Comparison of ENCODE assay signal across 1 cellular context in genomic region chr2:68926782-68927181, GRCh38.
TF ChIP-seq lines count a peak whose summit lies in the region.

No MANE protein-coding gene starts in this region.

TF ChIP-seq in SK-N-SH treated with all-trans-retinoic acid at 6 μM for 48 hours, 23 proteins besides CTCF, POLR2A, EP300 and RAD21 (continued from another document):
- TF ChIP-seq, protein P1, sequence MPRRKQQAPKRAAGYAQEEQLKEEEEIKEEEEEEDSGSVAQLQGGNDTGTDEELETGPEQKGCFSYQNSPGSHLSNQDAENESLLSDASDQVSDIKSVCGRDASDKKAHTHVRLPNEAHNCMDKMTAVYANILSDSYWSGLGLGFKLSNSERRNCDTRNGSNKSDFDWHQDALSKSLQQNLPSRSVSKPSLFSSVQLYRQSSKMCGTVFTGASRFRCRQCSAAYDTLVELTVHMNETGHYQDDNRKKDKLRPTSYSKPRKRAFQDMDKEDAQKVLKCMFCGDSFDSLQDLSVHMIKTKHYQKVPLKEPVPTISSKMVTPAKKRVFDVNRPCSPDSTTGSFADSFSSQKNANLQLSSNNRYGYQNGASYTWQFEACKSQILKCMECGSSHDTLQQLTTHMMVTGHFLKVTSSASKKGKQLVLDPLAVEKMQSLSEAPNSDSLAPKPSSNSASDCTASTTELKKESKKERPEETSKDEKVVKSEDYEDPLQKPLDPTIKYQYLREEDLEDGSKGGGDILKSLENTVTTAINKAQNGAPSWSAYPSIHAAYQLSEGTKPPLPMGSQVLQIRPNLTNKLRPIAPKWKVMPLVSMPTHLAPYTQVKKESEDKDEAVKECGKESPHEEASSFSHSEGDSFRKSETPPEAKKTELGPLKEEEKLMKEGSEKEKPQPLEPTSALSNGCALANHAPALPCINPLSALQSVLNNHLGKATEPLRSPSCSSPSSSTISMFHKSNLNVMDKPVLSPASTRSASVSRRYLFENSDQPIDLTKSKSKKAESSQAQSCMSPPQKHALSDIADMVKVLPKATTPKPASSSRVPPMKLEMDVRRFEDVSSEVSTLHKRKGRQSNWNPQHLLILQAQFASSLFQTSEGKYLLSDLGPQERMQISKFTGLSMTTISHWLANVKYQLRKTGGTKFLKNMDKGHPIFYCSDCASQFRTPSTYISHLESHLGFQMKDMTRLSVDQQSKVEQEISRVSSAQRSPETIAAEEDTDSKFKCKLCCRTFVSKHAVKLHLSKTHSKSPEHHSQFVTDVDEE (CRISPR knock-in tag; IDR thresholded peaks at IDR 0.05) = no peak
- TF ChIP-seq TOX (CRISPR knock-in tag; IDR thresholded peaks at IDR 0.05; ENCODE audit: borderline replicate concordance) (no peak), ZNF70 (CRISPR knock-in tag; IDR thresholded peaks at IDR 0.05) (no peak), SNAI2 (CRISPR knock-in tag; IDR thresholded peaks at IDR 0.05) (no peak), OSR1 (CRISPR knock-in tag; IDR thresholded peaks at IDR 0.05) (no peak), ZNF8 (CRISPR knock-in tag; IDR thresholded peaks at IDR 0.05) (no peak), CSRNP3 (CRISPR knock-in tag; IDR thresholded peaks at IDR 0.05) (no peak), PPARA (CRISPR knock-in tag; IDR thresholded peaks at IDR 0.05; ENCODE audit: borderline replicate concordance) (no peak), ZNF565 (CRISPR knock-in tag; conservative IDR thresholded peaks at IDR 0.05; ENCODE audit: low read depth) (no peak), ISL1 (CRISPR knock-in tag; IDR thresholded peaks at IDR 0.05) (no peak), ARNTL (CRISPR knock-in tag; IDR thresholded peaks at IDR 0.05; ENCODE audit: borderline replicate concordance, low read depth) (no peak), ESRRG (CRISPR knock-in tag; IDR thresholded peaks at IDR 0.05) (no peak)
- TF ChIP-seq, protein P2, sequence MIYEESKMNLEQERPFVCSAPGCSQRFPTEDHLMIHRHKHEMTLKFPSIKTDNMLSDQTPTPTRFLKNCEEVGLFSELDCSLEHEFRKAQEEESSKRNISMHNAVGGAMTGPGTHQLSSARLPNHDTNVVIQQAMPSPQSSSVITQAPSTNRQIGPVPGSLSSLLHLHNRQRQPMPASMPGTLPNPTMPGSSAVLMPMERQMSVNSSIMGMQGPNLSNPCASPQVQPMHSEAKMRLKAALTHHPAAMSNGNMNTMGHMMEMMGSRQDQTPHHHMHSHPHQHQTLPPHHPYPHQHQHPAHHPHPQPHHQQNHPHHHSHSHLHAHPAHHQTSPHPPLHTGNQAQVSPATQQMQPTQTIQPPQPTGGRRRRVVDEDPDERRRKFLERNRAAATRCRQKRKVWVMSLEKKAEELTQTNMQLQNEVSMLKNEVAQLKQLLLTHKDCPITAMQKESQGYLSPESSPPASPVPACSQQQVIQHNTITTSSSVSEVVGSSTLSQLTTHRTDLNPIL (CRISPR knock-in tag; IDR thresholded peaks at IDR 0.05; ENCODE audit: low read depth) = no peak
